ENCODE assay signal across 18 cellular contexts in the genomic region with DNA sequence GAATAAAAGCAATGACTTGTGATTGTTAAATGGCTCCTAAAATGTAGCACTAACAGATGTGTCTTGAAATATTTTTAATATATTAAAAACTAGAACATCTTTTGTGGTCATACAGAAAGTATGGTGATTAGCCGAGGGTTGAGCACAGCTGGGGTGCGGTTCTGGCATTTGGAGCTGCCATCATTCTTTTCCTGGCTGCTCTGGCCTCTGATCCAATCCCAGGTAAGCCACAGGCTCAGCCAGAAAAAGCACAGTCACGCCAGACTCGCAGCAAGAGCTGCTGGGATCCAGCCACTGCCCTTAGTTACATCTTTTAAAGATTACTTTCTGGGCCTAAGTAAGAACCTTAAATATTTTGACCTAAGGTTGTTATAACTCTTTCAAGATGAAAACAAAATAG.
"Had no signal": no experiment of that assay in that cellular context is flagged by ENCODE, and none has a peak within 500 bp of the region (broad histone marks: within the 10 kb centered on the region; RNA-seq: fewer than 3 reads in every experiment).

No MANE protein-coding gene starts in this region.

- H3K9me3 Mint-ChIP-seq: central memory CD8-positive, alpha-beta T cell had no signal

- H3K4me1 Mint-ChIP-seq: nephron, WTC11 had no signal

- H3K27ac ChIP-seq: esophagus muscularis mucosa, lower lobe of right lung, SJCRH30, suprapubic skin had no signal

- ATAC-seq: activated CD4-positive, alpha-beta T cell treated with anti-CD3 and anti-CD28 coated beads for 36 hours; activated CD8-positive, alpha-beta memory T cell treated with anti-CD3 and anti-CD28 coated beads, Interleukin-2, amount 10 ng/mL, durations not matched to agents 7 days and 5 days; lower lobe of right lung; stimulated activated naive CD8-positive, alpha-beta T cell treated with anti-CD3 and anti-CD28 coated beads, Interleukin-15, amount 100 ng/mL, for 72 hours; WTC11 had no signal

- H3K27ac Mint-ChIP-seq: activated CD4-positive, alpha-beta memory T cell treated with anti-CD3 and anti-CD28 coated beads, Interleukin-2, amount 10 ng/mL, durations not matched to agents 7 days and 5 days; activated CD4-positive, alpha-beta T cell treated with anti-CD3 and anti-CD28 coated beads for 36 hours; activated naive CD8-positive, alpha-beta T cell; stimulated activated naive CD8-positive, alpha-beta T cell treated with anti-CD3 and anti-CD28 coated beads, Interleukin-15, amount 100 ng/mL, for 72 hours; T-helper 1 cell treated with Interleukin-12 subunit alpha and Interleukin-12 subunit beta and Interleukin-4 antibody, amounts not matched to agents 30 μg/mL and 1 μg/mL, for 36 hours; type B pancreatic cell; WTC11 had no signal

- H3K4me3 ChIP-seq: esophagus muscularis mucosa, lower lobe of right lung, SJCRH30, smooth muscle cell, suprapubic skin had no signal

- H3K9me3 ChIP-seq: esophagus muscularis mucosa, lower lobe of right lung, SJCRH30, suprapubic skin had no signal

- H3K4me1 ChIP-seq: lower lobe of right lung, SJCRH30, suprapubic skin had no signal

- H3K27me3 ChIP-seq: esophagus muscularis mucosa, SJCRH30, suprapubic skin had no signal

- H3K27me3 Mint-ChIP-seq: activated CD4-positive, alpha-beta memory T cell treated with anti-CD3 and anti-CD28 coated beads, Interleukin-2, amount 10 ng/mL, durations not matched to agents 7 days and 5 days; activated CD4-positive, alpha-beta T cell treated with anti-CD3 and anti-CD28 coated beads for 36 hours; activated CD8-positive, alpha-beta memory T cell treated with anti-CD3 and anti-CD28 coated beads, Interleukin-2, amount 10 ng/mL, durations not matched to agents 7 days and 5 days; activated naive CD8-positive, alpha-beta T cell; central memory CD8-positive, alpha-beta T cell; stimulated activated naive CD8-positive, alpha-beta T cell treated with anti-CD3 and anti-CD28 coated beads, Interleukin-15, amount 100 ng/mL, for 72 hours; type B pancreatic cell had no signal

- H3K36me3 ChIP-seq: esophagus muscularis mucosa, lower lobe of right lung, SJCRH30, suprapubic skin had no signal

- H3K4me3 Mint-ChIP-seq: activated CD4-positive, alpha-beta memory T cell treated with anti-CD3 and anti-CD28 coated beads, Interleukin-2, amount 10 ng/mL, durations not matched to agents 7 days and 5 days; activated CD4-positive, alpha-beta T cell treated with anti-CD3 and anti-CD28 coated beads for 36 hours; activated CD8-positive, alpha-beta memory T cell treated with anti-CD3 and anti-CD28 coated beads, Interleukin-2, amount 10 ng/mL, durations not matched to agents 7 days and 5 days; activated naive CD8-positive, alpha-beta T cell; central memory CD8-positive, alpha-beta T cell; nephron; stimulated activated naive CD8-positive, alpha-beta T cell treated with anti-CD3 and anti-CD28 coated beads, Interleukin-15, amount 100 ng/mL, for 72 hours; T-helper 1 cell treated with Interleukin-12 subunit alpha and Interleukin-12 subunit beta and Interleukin-4 antibody, amounts not matched to agents 30 μg/mL and 1 μg/mL, for 36 hours; type B pancreatic cell; WTC11 had no signal

- DNase-seq: activated CD4-positive, alpha-beta memory T cell treated with anti-CD3 and anti-CD28 coated beads, Interleukin-2, amount 10 ng/mL, durations not matched to agents 7 days and 5 days; activated CD4-positive, alpha-beta T cell treated with anti-CD3 and anti-CD28 coated beads for 36 hours; activated CD8-positive, alpha-beta memory T cell treated with anti-CD3 and anti-CD28 coated beads, Interleukin-2, amount 10 ng/mL, durations not matched to agents 7 days and 5 days; effector CD8-positive, alpha-beta T cell; lower lobe of right lung; nucleus accumbens; SJCRH30; stimulated activated CD4-positive, alpha-beta T cell treated with anti-CD3 and anti-CD28 coated beads, Interleukin-4, amount 100 ng/mL, for 1 hour; stimulated activated naive CD8-positive, alpha-beta T cell treated with anti-CD3 and anti-CD28 coated beads, Interleukin-15, amount 100 ng/mL, for 72 hours had no signal
